In the genomic region with DNA sequence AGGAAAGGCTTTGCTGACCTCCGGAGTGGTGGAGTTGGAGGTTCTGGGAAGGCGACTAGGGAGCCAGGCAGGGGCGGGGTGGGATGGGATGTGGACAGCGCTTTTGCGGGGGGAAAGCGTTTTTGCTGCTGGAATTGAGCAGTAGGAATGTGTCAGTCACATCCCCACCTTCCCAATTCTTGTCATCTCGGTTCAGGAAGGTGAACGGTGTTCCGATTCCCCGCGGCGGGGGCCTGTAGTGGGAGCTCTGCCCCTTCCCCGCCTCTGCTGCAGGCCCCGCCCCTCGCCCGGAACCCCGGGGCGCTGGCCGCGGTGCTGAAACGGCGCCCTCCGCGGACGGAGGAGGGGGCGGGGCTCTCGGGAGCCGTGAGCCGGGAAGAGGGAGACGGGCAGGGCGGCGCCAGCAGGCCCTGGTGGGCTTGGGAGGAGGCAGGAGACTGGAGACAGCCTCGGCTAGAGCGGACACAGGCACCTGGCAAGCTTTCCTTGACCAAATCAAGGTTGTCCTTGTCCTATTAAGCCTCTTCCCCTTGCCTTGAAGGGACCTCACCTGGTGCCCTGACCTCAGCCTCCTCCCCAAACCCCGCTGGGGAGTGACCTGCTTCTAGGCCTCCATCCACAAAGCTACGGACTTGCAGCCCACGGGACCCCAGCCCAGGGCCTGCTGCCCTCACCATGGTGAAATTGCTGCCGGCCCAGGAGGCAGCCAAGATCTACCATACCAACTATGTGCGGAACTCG, we compare ENCODE assay signal across 8 cellular contexts. TPM values are rescaled to one million over a fixed set of nuclear protein-coding genes. Genes with fewer than 3 reads are reported as not detected.
DNase-seq lines count a peak whose midpoint lies in the region; ATAC-seq lines count a peak whose summit lies in the region.

A gene (plus strand): TSS at position 357 of the 741 bp plus-strand sequence. CDS start 319 bp downstream, at position 676.

- no peaks in the 10 kb centered on the region for H3K4me1 ChIP-seq in trophoblast cell (ENCODE audit: control insufficient read depth in 1 of 2, insufficient read depth in 2 of 2, low read length in 2 of 2)

- no peak within 1 kb of the TSS for H2BK120ac ChIP-seq in trophoblast cell (ENCODE audit: insufficient read depth, low read length, poor library complexity)

- WGBS in trophoblast cell (ENCODE audit: extremely low coverage, insufficient coverage, insufficient read length) = no CpG with 5 or more reads among the region's 40 CpGs

- DNase-seq in activated CD4-positive, CD25-positive, alpha-beta regulatory T cell treated with anti-CD3 and anti-CD28 coated beads, Interleukin-2, amount 50 U/mL, for 72 hours = peak; percentile 58
- peak; percentile 79 for DNase-seq in NCI-H510A (lab: John Stamatoyannopoulos, UW)
- peak; percentile 57 for DNase-seq in activated T-cell treated with anti-CD3 and anti-CD28 coated beads for 48 hours (ENCODE audit: low read depth)
- DNase-seq in foreskin melanocyte = peak; percentile 17
- DNase-seq in trophoblast cell = peak; percentile 32 to 71
- DNase-seq in GF-D8 (lab: John Stamatoyannopoulos, UW) = no peak

- H3K36me3 ChIP-seq in trophoblast cell (ENCODE audit: control insufficient read depth in 1 of 2, insufficient read depth in 2 of 2, low read length in 2 of 2) = no peaks in the 10 kb centered on the region

- H2AFZ ChIP-seq in trophoblast cell (ENCODE audit: insufficient read depth, low read length, poor library complexity) = no peak within 1 kb of the TSS

- no peak within 1 kb of the TSS for H4K8ac ChIP-seq in trophoblast cell (ENCODE audit: low read depth, low read length)

- H3K4me2 ChIP-seq in trophoblast cell (ENCODE audit: low read length) = peak within 1 kb of the TSS; percentile 78

- no peak within 1 kb of the TSS for H4K91ac ChIP-seq in trophoblast cell (ENCODE audit: low read depth, low read length)

- peaks cover 3% of the 10 kb centered on the region for H3K9me3 ChIP-seq in trophoblast cell (ENCODE audit: insufficient read depth, low read depth, low read length)

- H4K12ac ChIP-seq in trophoblast cell (ENCODE audit: low read depth, low read length) = no peak within 1 kb of the TSS

- no peak within 1 kb of the TSS for H3K14ac ChIP-seq in trophoblast cell (ENCODE audit: low read length)

- no peak within 1 kb of the TSS for H3K27ac ChIP-seq in trophoblast cell (ENCODE audit: low read depth, low read length)

- H3K9ac ChIP-seq in trophoblast cell (ENCODE audit: low read length) = no peak within 1 kb of the TSS

- no peaks in the 10 kb centered on the region for H3K27me3 ChIP-seq in trophoblast cell (ENCODE audit: insufficient read depth, low read length)

- H2BK12ac ChIP-seq in trophoblast cell (ENCODE audit: low read length) = no peak within 1 kb of the TSS

- no peak for ATAC-seq in activated CD4-positive, CD25-positive, alpha-beta regulatory T cell treated with anti-CD3 and anti-CD28 coated beads, Interleukin-2, amount 50 U/mL, for 24 hours
- no peak for ATAC-seq in HG03097 (IDR thresholded peaks at IDR 0.05; ENCODE audit: low FRiP score, unreplicated experiment)

- no peak within 1 kb of the TSS for H3K4ac ChIP-seq in trophoblast cell (ENCODE audit: low read depth, low read length)

- H2BK5ac ChIP-seq in trophoblast cell (ENCODE audit: low read depth, low read length, poor library complexity) = no peak within 1 kb of the TSS

- H3K23ac ChIP-seq in trophoblast cell (ENCODE audit: low read length) = no peak within 1 kb of the TSS

- H2AK5ac ChIP-seq in trophoblast cell (ENCODE audit: low read length) = no peak within 1 kb of the TSS

- H3K79me2 ChIP-seq in trophoblast cell (ENCODE audit: control insufficient read depth, insufficient read depth, low read length, poor library complexity) = no peaks in the 10 kb centered on the region

- H3K79me1 ChIP-seq in trophoblast cell (ENCODE audit: low read length) = no peaks in the 10 kb centered on the region

- peak within 1 kb of the TSS; percentile 54 for H3K4me3 ChIP-seq in trophoblast cell (ENCODE audit: low read depth, low read length)

- H3K18ac ChIP-seq in trophoblast cell (ENCODE audit: low read length) = no peak within 1 kb of the TSS

RNA-seq across cellular contexts. Expression of the gene that starts here (rescaled TPM):
- polyA plus RNA-seq in trophoblast cell (2013) = not detected in 2 replicates
